In the genomic region with DNA sequence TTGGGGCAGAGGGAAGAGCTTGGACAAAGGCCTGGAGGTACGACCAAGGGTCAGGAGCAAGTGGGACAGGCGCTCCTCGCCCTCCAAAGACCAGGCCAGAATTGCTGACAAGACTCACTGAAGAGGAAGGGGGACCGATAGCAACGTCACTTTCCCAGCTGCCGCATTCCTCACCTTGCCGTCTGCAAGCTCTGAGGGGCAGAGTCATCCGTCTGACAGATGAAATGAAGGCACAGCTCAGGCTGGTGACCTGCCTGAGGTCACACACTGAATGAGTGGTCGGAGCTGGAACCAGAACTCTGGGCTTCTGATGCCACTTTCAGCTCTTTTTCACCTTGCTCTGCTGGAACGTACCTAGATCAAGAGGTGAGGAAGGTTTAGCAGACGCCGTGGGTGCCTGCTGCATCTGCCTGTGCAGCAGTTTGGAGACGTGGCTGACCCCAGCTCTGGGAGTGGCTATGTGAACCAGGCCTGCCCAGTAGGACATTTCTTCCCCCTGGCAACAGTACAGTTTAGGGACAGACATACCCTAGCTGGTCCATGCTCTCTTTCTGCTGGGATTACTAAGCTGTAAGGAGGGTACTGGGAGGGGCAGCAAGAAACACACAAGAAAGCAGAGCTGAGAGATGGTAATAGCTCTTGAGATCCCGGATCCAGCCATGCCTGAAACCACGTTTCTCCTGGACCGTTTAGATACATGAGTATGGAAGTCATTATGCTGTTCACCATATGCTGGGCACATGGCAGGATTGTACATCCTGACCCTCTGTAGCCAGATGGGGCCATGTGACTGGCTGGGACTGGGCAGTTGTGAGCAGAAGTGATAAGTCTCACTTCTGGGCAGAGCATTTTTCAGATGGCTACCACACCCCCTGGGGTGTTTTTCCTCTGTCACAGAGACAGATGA, we compare ENCODE assay signal across 1 cellular context.
TF ChIP-seq lines count a peak whose summit lies in the region.

No MANE protein-coding gene starts in this region.

TF ChIP-seq in HEK293T, 16 proteins besides CTCF, POLR2A, EP300 and RAD21 (continued from another document):
- TF ChIP-seq NFRKB (IDR thresholded peaks at IDR 0.05), result no peak
- TF ChIP-seq, protein P1, sequence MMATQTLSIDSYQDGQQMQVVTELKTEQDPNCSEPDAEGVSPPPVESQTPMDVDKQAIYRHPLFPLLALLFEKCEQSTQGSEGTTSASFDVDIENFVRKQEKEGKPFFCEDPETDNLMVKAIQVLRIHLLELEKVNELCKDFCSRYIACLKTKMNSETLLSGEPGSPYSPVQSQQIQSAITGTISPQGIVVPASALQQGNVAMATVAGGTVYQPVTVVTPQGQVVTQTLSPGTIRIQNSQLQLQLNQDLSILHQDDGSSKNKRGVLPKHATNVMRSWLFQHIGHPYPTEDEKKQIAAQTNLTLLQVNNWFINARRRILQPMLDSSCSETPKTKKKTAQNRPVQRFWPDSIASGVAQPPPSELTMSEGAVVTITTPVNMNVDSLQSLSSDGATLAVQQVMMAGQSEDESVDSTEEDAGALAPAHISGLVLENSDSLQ (IDR thresholded peaks at IDR 0.05), result no peak
- no peak for TF ChIP-seq ZNF384 (IDR thresholded peaks at IDR 0.05)
- no peak for TF ChIP-seq FOXM1 (IDR thresholded peaks at IDR 0.05; ENCODE audit: borderline replicate concordance)
- no peak for TF ChIP-seq BHLHE40 (IDR thresholded peaks at IDR 0.05; ENCODE audit: borderline replicate concordance)
